2 cellular contexts compared by ENCODE assay signal in genomic region chr2:238157506-238158017, GRCh38.
TF ChIP-seq lines count a peak whose summit lies in the region.

No MANE protein-coding gene starts in this region.

TF ChIP-seq in WTC11, 78 proteins besides CTCF, POLR2A, EP300 and RAD21:
- no peak for TF ChIP-seq JUN (CRISPR knock-in tag; IDR thresholded peaks at IDR 0.05)
- TF ChIP-seq ZNF138 (CRISPR knock-in tag; conservative IDR thresholded peaks at IDR 0.05), result no peak
- no peak for TF ChIP-seq NR1H2 (CRISPR knock-in tag; IDR thresholded peaks at IDR 0.05)
- TF ChIP-seq TEAD1 (CRISPR knock-in tag; IDR thresholded peaks at IDR 0.05), result no peak
- no peak for TF ChIP-seq TCF7 (CRISPR knock-in tag; IDR thresholded peaks at IDR 0.05; ENCODE audit: low read depth)
- TF ChIP-seq KAT7 (CRISPR knock-in tag; IDR thresholded peaks at IDR 0.05; ENCODE audit: borderline replicate concordance), result no peak
- TF ChIP-seq OVOL2 (CRISPR knock-in tag; IDR thresholded peaks at IDR 0.05; ENCODE audit: borderline replicate concordance), result no peak
- no peak for TF ChIP-seq MAX (CRISPR knock-in tag; IDR thresholded peaks at IDR 0.05)
- no peak for TF ChIP-seq ERG (CRISPR knock-in tag; IDR thresholded peaks at IDR 0.05)
- no peak for TF ChIP-seq SMAD3 (CRISPR knock-in tag; IDR thresholded peaks at IDR 0.05; ENCODE audit: borderline replicate concordance)
- TF ChIP-seq USF2 (CRISPR knock-in tag; IDR thresholded peaks at IDR 0.05), result no peak
- TF ChIP-seq ZBTB43 (CRISPR knock-in tag; IDR thresholded peaks at IDR 0.05), result no peak
- TF ChIP-seq ZNF263 (CRISPR knock-in tag; IDR thresholded peaks at IDR 0.05; ENCODE audit: low read depth), result no peak
- no peak for TF ChIP-seq STAT6 (CRISPR knock-in tag; conservative IDR thresholded peaks at IDR 0.05; ENCODE audit: low read depth)
- TF ChIP-seq RORB (CRISPR knock-in tag; IDR thresholded peaks at IDR 0.05), result no peak
- no peak for TF ChIP-seq RELA (CRISPR knock-in tag; IDR thresholded peaks at IDR 0.05; ENCODE audit: borderline replicate concordance)
- TF ChIP-seq MXD4 (CRISPR knock-in tag; IDR thresholded peaks at IDR 0.05; ENCODE audit: borderline replicate concordance), result no peak
- TF ChIP-seq HMGA2 (CRISPR knock-in tag; IDR thresholded peaks at IDR 0.05), result no peak
- TF ChIP-seq CBFB (CRISPR knock-in tag; IDR thresholded peaks at IDR 0.05; ENCODE audit: low read depth), result no peak

TF ChIP-seq in GM12891, 5 proteins besides CTCF, POLR2A, EP300 and RAD21:
- TF ChIP-seq SPI1 (IDR thresholded peaks at IDR 0.05; ENCODE audit: low read depth, low read length) (no peak), POU2F2 (IDR thresholded peaks at IDR 0.05; ENCODE audit: low read depth, low read length) (no peak), TAF1 (IDR thresholded peaks at IDR 0.05; ENCODE audit: low read depth, low read length) (no peak), PAX5 (IDR thresholded peaks at IDR 0.05; ENCODE audit: insufficient read depth, low read length, severe bottlenecking) (no peak), POLR2AphosphoS5 (IDR thresholded peaks at IDR 0.05; ENCODE audit: low read depth, low read length) (no peak)
TF ChIP-seq in GM12891: peak in this region for 0.
